1 cellular context compared by ENCODE assay signal in the genomic region with DNA sequence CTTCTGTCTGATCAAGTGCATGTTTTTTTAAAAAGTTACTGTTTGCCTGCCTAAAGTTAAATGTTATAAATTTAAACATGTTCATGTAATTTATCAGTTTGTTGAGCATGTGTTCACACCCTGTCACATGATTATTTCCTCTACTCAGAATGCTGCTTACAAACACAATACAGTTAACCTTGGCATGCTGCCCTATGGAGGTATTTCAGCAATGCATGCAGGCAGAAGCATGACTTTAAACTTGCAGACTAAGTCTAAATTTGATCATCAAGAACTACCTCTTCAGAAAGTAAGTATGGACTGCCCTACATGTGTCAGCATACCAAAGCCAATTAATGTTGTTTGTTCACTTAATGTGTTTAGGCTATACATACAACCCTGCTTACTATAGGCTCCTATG.
TF ChIP-seq lines count a peak whose summit lies in the region.

No MANE protein-coding gene starts in this region.

TF ChIP-seq in HepG2, 621 proteins besides CTCF, POLR2A, EP300 and RAD21:
- TF ChIP-seq MED1 (CRISPR knock-in tag; IDR thresholded peaks at IDR 0.05) (no peak), HNRNPK (IDR thresholded peaks at IDR 0.05; ENCODE audit: low read depth, low read length, poor library complexity, severe bottlenecking) (no peak), ZNF121 (CRISPR knock-in tag; IDR thresholded peaks at IDR 0.05) (no peak), ZBTB20 (CRISPR knock-in tag; IDR thresholded peaks at IDR 0.05; ENCODE audit: borderline replicate concordance, low read depth) (no peak), SIN3B (IDR thresholded peaks at IDR 0.05; ENCODE audit: low read length) (no peak), HHEX (CRISPR knock-in tag; IDR thresholded peaks at IDR 0.05) (no peak), CHD2 (IDR thresholded peaks at IDR 0.05; ENCODE audit: low read depth, low read length) (no peak), ZNF296 (CRISPR knock-in tag; conservative IDR thresholded peaks at IDR 0.05) (no peak), PLRG1 (conservative IDR thresholded peaks at IDR 0.05) (no peak), ZNF703 (CRISPR knock-in tag; IDR thresholded peaks at IDR 0.05; ENCODE audit: borderline replicate concordance) (no peak), ZNF510 (CRISPR knock-in tag; IDR thresholded peaks at IDR 0.05; ENCODE audit: low read depth) (no peak), ZNF317 (CRISPR knock-in tag; IDR thresholded peaks at IDR 0.05) (no peak), GATA4 (IDR thresholded peaks at IDR 0.05; ENCODE audit: borderline replicate concordance, low read depth) (no peak), MNT (IDR thresholded peaks at IDR 0.05) (no peak), ZIK1 (CRISPR knock-in tag; IDR thresholded peaks at IDR 0.05; ENCODE audit: borderline replicate concordance, low read depth) (no peak)
- TF ChIP-seq, protein P1, sequence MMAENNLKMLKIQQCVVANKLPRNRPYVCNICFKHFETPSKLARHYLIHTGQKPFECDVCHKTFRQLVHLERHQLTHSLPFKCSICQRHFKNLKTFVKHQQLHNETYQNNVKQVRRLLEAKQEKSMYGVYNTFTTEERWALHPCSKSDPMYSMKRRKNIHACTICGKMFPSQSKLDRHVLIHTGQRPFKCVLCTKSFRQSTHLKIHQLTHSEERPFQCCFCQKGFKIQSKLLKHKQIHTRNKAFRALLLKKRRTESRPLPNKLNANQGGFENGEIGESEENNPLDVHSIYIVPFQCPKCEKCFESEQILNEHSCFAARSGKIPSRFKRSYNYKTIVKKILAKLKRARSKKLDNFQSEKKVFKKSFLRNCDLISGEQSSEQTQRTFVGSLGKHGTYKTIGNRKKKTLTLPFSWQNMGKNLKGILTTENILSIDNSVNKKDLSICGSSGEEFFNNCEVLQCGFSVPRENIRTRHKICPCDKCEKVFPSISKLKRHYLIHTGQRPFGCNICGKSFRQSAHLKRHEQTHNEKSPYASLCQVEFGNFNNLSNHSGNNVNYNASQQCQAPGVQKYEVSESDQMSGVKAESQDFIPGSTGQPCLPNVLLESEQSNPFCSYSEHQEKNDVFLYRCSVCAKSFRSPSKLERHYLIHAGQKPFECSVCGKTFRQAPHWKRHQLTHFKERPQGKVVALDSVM (CRISPR knock-in tag; IDR thresholded peaks at IDR 0.05) = no peak
- TF ChIP-seq, protein P2, sequence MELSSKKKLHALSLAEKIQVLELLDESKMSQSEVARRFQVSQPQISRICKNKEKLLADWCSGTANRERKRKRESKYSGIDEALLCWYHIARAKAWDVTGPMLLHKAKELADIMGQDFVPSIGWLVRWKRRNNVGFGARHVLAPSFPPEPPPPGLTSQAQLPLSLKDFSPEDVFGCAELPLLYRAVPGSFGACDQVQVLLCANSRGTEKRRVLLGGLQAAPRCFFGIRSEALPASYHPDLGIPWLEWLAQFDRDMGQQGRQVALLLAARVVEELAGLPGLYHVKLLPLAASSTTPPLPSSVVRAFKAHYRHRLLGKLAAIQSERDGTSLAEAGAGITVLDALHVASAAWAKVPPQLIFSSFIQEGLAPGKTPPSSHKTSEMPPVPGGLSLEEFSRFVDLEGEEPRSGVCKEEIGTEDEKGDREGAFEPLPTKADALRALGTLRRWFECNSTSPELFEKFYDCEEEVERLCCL (CRISPR knock-in tag; IDR thresholded peaks at IDR 0.05; ENCODE audit: borderline replicate concordance) = no peak
- TF ChIP-seq, protein P3, sequence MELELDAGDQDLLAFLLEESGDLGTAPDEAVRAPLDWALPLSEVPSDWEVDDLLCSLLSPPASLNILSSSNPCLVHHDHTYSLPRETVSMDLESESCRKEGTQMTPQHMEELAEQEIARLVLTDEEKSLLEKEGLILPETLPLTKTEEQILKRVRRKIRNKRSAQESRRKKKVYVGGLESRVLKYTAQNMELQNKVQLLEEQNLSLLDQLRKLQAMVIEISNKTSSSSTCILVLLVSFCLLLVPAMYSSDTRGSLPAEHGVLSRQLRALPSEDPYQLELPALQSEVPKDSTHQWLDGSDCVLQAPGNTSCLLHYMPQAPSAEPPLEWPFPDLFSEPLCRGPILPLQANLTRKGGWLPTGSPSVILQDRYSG (CRISPR knock-in tag; IDR thresholded peaks at IDR 0.05) = no peak
- TF ChIP-seq, protein P4, sequence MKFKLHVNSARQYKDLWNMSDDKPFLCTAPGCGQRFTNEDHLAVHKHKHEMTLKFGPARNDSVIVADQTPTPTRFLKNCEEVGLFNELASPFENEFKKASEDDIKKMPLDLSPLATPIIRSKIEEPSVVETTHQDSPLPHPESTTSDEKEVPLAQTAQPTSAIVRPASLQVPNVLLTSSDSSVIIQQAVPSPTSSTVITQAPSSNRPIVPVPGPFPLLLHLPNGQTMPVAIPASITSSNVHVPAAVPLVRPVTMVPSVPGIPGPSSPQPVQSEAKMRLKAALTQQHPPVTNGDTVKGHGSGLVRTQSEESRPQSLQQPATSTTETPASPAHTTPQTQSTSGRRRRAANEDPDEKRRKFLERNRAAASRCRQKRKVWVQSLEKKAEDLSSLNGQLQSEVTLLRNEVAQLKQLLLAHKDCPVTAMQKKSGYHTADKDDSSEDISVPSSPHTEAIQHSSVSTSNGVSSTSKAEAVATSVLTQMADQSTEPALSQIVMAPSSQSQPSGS (CRISPR knock-in tag; IDR thresholded peaks at IDR 0.05) = no peak
TF ChIP-seq in HepG2: peak in this region for 0.
